ENCODE assay signal across 21 cellular contexts in genomic region chr16:56417138-56417537, GRCh38.
"Had no signal": no experiment of that assay in that cellular context is flagged by ENCODE, and none has a peak within 500 bp of the region (broad histone marks: within the 10 kb centered on the region; RNA-seq: fewer than 3 reads in every experiment).

No MANE protein-coding gene starts in this region.

- H3K4me1 ChIP-seq: SJSA1 had no signal

- H3K9me3 ChIP-seq: SJSA1 had no signal

- H3K4me3 ChIP-seq: K562, SJSA1, SK-N-MC had no signal

- ATAC-seq: K562, T-cell had no signal

- DNase-seq: MM.1S, NCI-H1092 treated with DMSO at 0.1 percent for 48 hours, NCI-H1436, NCI-H187, NCI-H2029, NCI-H2081 treated with DMSO at 0.1 percent for 48 hours, NCI-H2171 treated with DMSO at 0.1 percent for 48 hours, NCI-H345, NCI-H446 treated with DMSO at 0.1 percent for 48 hours, NCI-H510A treated with DMSO at 0.1 percent for 48 hours, NCI-H526 treated with DMSO at 0.1 percent for 48 hours, NCI-H748 treated with DMSO at 0.1 percent for 48 hours, Right ventricle myocardium superior, RPMI8226, SIG-M5, SW 1271, T-cell had no signal

- H3K27me3 ChIP-seq: SJSA1 had no signal

- H3K27ac ChIP-seq: KMS-11, SJSA1, SK-N-MC had no signal
